Comparison of ENCODE assay signal across 10 cellular contexts in genomic region chr15:88658972-88659931, GRCh38. TPM values are rescaled to one million over a fixed set of nuclear protein-coding genes. Genes with fewer than 3 reads are reported as not detected.
A peak's percentile ranks its signal among the peaks of the same experiment; 100 is the strongest.
DNase-seq lines count a peak whose midpoint lies in the region; ATAC-seq and TF ChIP-seq lines count a peak whose summit lies in the region.
"Had no signal": no experiment of that assay in that cellular context is flagged by ENCODE, and none has a peak within 500 bp of the region (broad histone marks: within the 10 kb centered on the region; RNA-seq: fewer than 3 reads in every experiment).

No MANE protein-coding gene starts in this region.

- ATAC-seq in activated T-helper 17 cell treated with anti-CD3 and anti-CD28 coated beads, Interleukin-2, amount 50 U/mL, for 72 hours (replicated peaks) = peak; percentile 67
- no peak for ATAC-seq in stimulated activated effector memory CD8-positive, alpha-beta T cell treated with anti-CD3 and anti-CD28 coated beads, Interleukin-12 subunit alpha, Interleukin-12 subunit beta, amount 100 ng/mL, for 72 hours

- H3K4me3 ChIP-seq in GM23248 (no peak overlapping the region), foreskin fibroblast (ENCODE audit: low read depth in 1 of 2, low read length in 2 of 2) (no peak overlapping the region)

- DNase-seq in GM23248 = peak; percentile 88
- DNase-seq in foreskin fibroblast = peak; percentile 43 to 64
- DNase-seq in stimulated activated effector memory CD8-positive, alpha-beta T cell treated with anti-CD3 and anti-CD28 coated beads, Interleukin-12 subunit alpha, Interleukin-12 subunit beta, amount 100 ng/mL, for 72 hours (ENCODE audit: low spot score in 2 of 2) = no peak
- DNase-seq in activated gamma-delta T cell treated with Interleukin-2 at 50 U/mL for 16 hours = no peak
- no peak for DNase-seq in NK-92 treated with Interleukin-12 subunit alpha and Interleukin-12 subunit beta, amount 100 ng/mL, for 24 hours (lab: John Stamatoyannopoulos, UW)
- no peak for DNase-seq in HK-2 (ENCODE audit: unreplicated experiment)
- DNase-seq: mesenchymal stem cell; NCI-H345; stimulated activated naive CD4-positive, alpha-beta T cell treated with Interleukin-2 at 50 U/mL for 16 hours had no signal

- WGBS in GM23248 (ENCODE audit: low coverage in 1 of 2, low lambda C conversion rate in 2 of 2, missing lambda C conversion rate in 2 of 2), 2 experiments = 46 to 52% methylated on average over 17 to 18 of the region's 18 CpGs

- no peak overlapping the region for H3K9ac ChIP-seq in GM23248

- peaks cover 31% of the 10 kb centered on the region for H3K4me1 ChIP-seq in GM23248 (ENCODE audit: insufficient read depth)

- peak overlapping the region; percentile 13; the same call in 1 of the 2 replicates for H2AFZ ChIP-seq in GM23248

- peaks cover 19% of the 10 kb centered on the region; the same call in 1 of the 2 replicates for H3F3A ChIP-seq in GM23248 (ENCODE audit: insufficient read depth)

- H3K36me3 Mint-ChIP-seq in activated T-helper 17 cell treated with anti-CD3 and anti-CD28 coated beads, Interleukin-2, amount 50 U/mL, for 72 hours (ENCODE audit: low read depth) = peaks cover 9% of the 10 kb centered on the region
- no peaks in the 10 kb centered on the region for H3K36me3 Mint-ChIP-seq in stimulated activated effector memory CD8-positive, alpha-beta T cell treated with anti-CD3 and anti-CD28 coated beads, Interleukin-12 subunit alpha, Interleukin-12 subunit beta, amount 100 ng/mL, for 72 hours

- no peaks in the 10 kb centered on the region for H3K9me3 ChIP-seq in GM23248 (ENCODE audit: low read depth)

- peaks cover 8% of the 10 kb centered on the region for H3K4me1 Mint-ChIP-seq in activated T-helper 17 cell treated with anti-CD3 and anti-CD28 coated beads, Interleukin-2, amount 50 U/mL, for 72 hours
- peaks cover 40% of the 10 kb centered on the region for H3K4me1 Mint-ChIP-seq in stimulated activated effector memory CD8-positive, alpha-beta T cell treated with anti-CD3 and anti-CD28 coated beads, Interleukin-12 subunit alpha, Interleukin-12 subunit beta, amount 100 ng/mL, for 72 hours

- no peak for TF ChIP-seq CTCF in foreskin fibroblast (IDR thresholded peaks at IDR 0.05; ENCODE audit: low read depth, low read length)

- peak overlapping the region; percentile 8 for H3K27ac Mint-ChIP-seq in activated T-helper 17 cell treated with anti-CD3 and anti-CD28 coated beads, Interleukin-2, amount 50 U/mL, for 72 hours
- H3K27ac Mint-ChIP-seq in stimulated activated effector memory CD8-positive, alpha-beta T cell treated with anti-CD3 and anti-CD28 coated beads, Interleukin-12 subunit alpha, Interleukin-12 subunit beta, amount 100 ng/mL, for 72 hours = peak overlapping the region; percentile 32

- H3K79me2 ChIP-seq in GM23248 (ENCODE audit: insufficient read depth) = no peaks in the 10 kb centered on the region

- H3K27me3 Mint-ChIP-seq in activated T-helper 17 cell treated with anti-CD3 and anti-CD28 coated beads, Interleukin-2, amount 50 U/mL, for 72 hours = no peaks in the 10 kb centered on the region

- no peak overlapping the region for H3K4me3 Mint-ChIP-seq in activated T-helper 17 cell treated with anti-CD3 and anti-CD28 coated beads, Interleukin-2, amount 50 U/mL, for 72 hours
- no peak overlapping the region for H3K4me3 Mint-ChIP-seq in stimulated activated effector memory CD8-positive, alpha-beta T cell treated with anti-CD3 and anti-CD28 coated beads, Interleukin-12 subunit alpha, Interleukin-12 subunit beta, amount 100 ng/mL, for 72 hours

- no peaks in the 10 kb centered on the region for H3K36me3 ChIP-seq in GM23248 (ENCODE audit: low read depth)

- H3K9me3 Mint-ChIP-seq in activated T-helper 17 cell treated with anti-CD3 and anti-CD28 coated beads, Interleukin-2, amount 50 U/mL, for 72 hours = no peaks in the 10 kb centered on the region
- H3K9me3 Mint-ChIP-seq in stimulated activated effector memory CD8-positive, alpha-beta T cell treated with anti-CD3 and anti-CD28 coated beads, Interleukin-12 subunit alpha, Interleukin-12 subunit beta, amount 100 ng/mL, for 72 hours = no peaks in the 10 kb centered on the region

- H3K27me3 ChIP-seq in GM23248 (replicated peaks; ENCODE audit: insufficient read depth) = no peaks in the 10 kb centered on the region

- in situ Hi-C loops in GM23248 (cut with MboI) = loop anchor here (25.0 kb wide), 2 partner anchors 353 to 528 kb away; no protein-coding TSS in a partner anchor

- no peaks in the 10 kb centered on the region for H4K20me1 ChIP-seq in GM23248 (ENCODE audit: insufficient read depth)

- H3K9me2 ChIP-seq in GM23248 (ENCODE audit: insufficient read depth) = no peaks in the 10 kb centered on the region

- H3K27ac ChIP-seq in GM23248 = no peak overlapping the region

- peak overlapping the region; percentile 62 for H3K4me2 ChIP-seq in GM23248 (ENCODE audit: unreplicated experiment)

RNA-seq across cellular contexts. Expression of gene ISG20, which starts 20.4 kb away (rescaled TPM):
- total RNA-seq in GM23248 (2014; rRNA removed; shearing (Covaris generic)) = not detected in 2 replicates
- polyA plus RNA-seq in GM23248 (2016; fragmentation: Nextera tagmentation; extraction: Ambion mirVana) = 0.93 and 1.4 TPM in 2 replicates
- total RNA-seq in activated T-helper 17 cell treated with anti-CD3 and anti-CD28 coated beads, Interleukin-2, amount 50 U/mL, for 72 hours = 10 to 100 TPM; 34.9 to 89.7 TPM

RNA-seq across cellular contexts. Expression of gene AEN, which starts 38.1 kb away (rescaled TPM):
- total RNA-seq in GM23248 (2014; rRNA removed; shearing (Covaris generic)) = 35.9 and 49.1 TPM in 2 replicates
- polyA plus RNA-seq in GM23248 (2016; fragmentation: Nextera tagmentation; extraction: Ambion mirVana) = 22.3 and 23.9 TPM in 2 replicates
- total RNA-seq in activated T-helper 17 cell treated with anti-CD3 and anti-CD28 coated beads, Interleukin-2, amount 50 U/mL, for 72 hours = 10 to 100 TPM; 43.6 to 53.8 TPM

Comparison
In these comparisons a context has a peak if more than half of its experiments do, and no peak if none do; other contexts are left out.
1. DNase-seq: peak in GM23248 (single experiment) and foreskin fibroblast (2 of 2); none in stimulated activated effector memory CD8-positive, alpha-beta T cell treated with anti-CD3 and anti-CD28 coated beads, Interleukin-12 subunit alpha, Interleukin-12 subunit beta, amount 100 ng/mL, for 72 hours (0 of 2), activated gamma-delta T cell treated with Interleukin-2 at 50 U/mL for 16 hours (single experiment), NK-92 treated with Interleukin-12 subunit alpha and Interleukin-12 subunit beta, amount 100 ng/mL, for 24 hours (single experiment) and HK-2 (single experiment).
2. RNA of gene ISG20, which starts 20.4 kb away (total RNA-seq): 34.9 to 89.7 TPM in activated T-helper 17 cell treated with anti-CD3 and anti-CD28 coated beads, Interleukin-2, amount 50 U/mL, for 72 hours; not detected in GM23248; every median in the first group is over 10 times any median in the second.